In genomic region chr16:57591870-57592485, GRCh38 we compare ENCODE assay signal across 1 cellular context.
TF ChIP-seq lines count a peak whose summit lies in the region.

No MANE protein-coding gene starts in this region.

TF ChIP-seq in K562, 482 proteins besides CTCF, POLR2A, EP300 and RAD21:
- TF ChIP-seq NCOA1 (IDR thresholded peaks at IDR 0.05; ENCODE audit: low read depth) = no peak
- TF ChIP-seq TAL1 (IDR thresholded peaks at IDR 0.05) = no peak
- TF ChIP-seq, protein P1, sequence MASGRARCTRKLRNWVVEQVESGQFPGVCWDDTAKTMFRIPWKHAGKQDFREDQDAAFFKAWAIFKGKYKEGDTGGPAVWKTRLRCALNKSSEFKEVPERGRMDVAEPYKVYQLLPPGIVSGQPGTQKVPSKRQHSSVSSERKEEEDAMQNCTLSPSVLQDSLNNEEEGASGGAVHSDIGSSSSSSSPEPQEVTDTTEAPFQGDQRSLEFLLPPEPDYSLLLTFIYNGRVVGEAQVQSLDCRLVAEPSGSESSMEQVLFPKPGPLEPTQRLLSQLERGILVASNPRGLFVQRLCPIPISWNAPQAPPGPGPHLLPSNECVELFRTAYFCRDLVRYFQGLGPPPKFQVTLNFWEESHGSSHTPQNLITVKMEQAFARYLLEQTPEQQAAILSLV (tag; IDR thresholded peaks at IDR 0.05) = 0 out of 2 replicates have a peak, but pooled peaks have one; percentile 10
- TF ChIP-seq, protein P2, sequence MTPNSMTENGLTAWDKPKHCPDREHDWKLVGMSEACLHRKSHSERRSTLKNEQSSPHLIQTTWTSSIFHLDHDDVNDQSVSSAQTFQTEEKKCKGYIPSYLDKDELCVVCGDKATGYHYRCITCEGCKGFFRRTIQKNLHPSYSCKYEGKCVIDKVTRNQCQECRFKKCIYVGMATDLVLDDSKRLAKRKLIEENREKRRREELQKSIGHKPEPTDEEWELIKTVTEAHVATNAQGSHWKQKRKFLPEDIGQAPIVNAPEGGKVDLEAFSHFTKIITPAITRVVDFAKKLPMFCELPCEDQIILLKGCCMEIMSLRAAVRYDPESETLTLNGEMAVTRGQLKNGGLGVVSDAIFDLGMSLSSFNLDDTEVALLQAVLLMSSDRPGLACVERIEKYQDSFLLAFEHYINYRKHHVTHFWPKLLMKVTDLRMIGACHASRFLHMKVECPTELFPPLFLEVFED (CRISPR knock-in tag; conservative IDR thresholded peaks at IDR 0.05) = 0 out of 2 replicates have a peak, but pooled peaks have one; percentile 30
- TF ChIP-seq YBX1 (IDR thresholded peaks at IDR 0.05) = 0 out of 2 replicates have a peak, but pooled peaks have one; percentile 43
- TF ChIP-seq SPI1 (IDR thresholded peaks at IDR 0.05; ENCODE audit: borderline replicate concordance, low read depth, low read length) = peak; percentile 21; the same call in 1 of the 2 replicates
TF ChIP-seq in K562: peak in this region for 4.
